In genomic region chr14:96194657-96195431, GRCh38 we compare ENCODE assay signal across 1 cellular context.
TF ChIP-seq lines count a peak whose summit lies in the region.

No MANE protein-coding gene starts in this region.

TF ChIP-seq in HepG2, 621 proteins besides CTCF, POLR2A, EP300 and RAD21:
- TF ChIP-seq ZNF225 (CRISPR knock-in tag; IDR thresholded peaks at IDR 0.05) (no peak), ZMYM2 (CRISPR knock-in tag; IDR thresholded peaks at IDR 0.05) (no peak), RFX1 (IDR thresholded peaks at IDR 0.05) (no peak), JARID2 (CRISPR knock-in tag; IDR thresholded peaks at IDR 0.05; ENCODE audit: insufficient replicate concordance) (no peak), NFE2L2 (IDR thresholded peaks at IDR 0.05; ENCODE audit: low read length) (no peak), DNMT1 (CRISPR knock-in tag; IDR thresholded peaks at IDR 0.05) (no peak), ATF7 (IDR thresholded peaks at IDR 0.05) (peak; percentile 94), ATF7 (CRISPR knock-in tag; IDR thresholded peaks at IDR 0.05) (peak; percentile 73; the same call in 1 of the 2 replicates), HOXA3 (CRISPR knock-in tag; IDR thresholded peaks at IDR 0.05) (no peak), MXI1 (IDR thresholded peaks at IDR 0.05; ENCODE audit: borderline replicate concordance, low read depth, low read length) (no peak), ZNF121 (CRISPR knock-in tag; IDR thresholded peaks at IDR 0.05) (0 out of 2 replicates have a peak, but pooled peaks have one; percentile 8), MAZ (IDR thresholded peaks at IDR 0.05; ENCODE audit: borderline replicate concordance, low read depth, low read length) (no peak), MAZ (CRISPR knock-in tag; IDR thresholded peaks at IDR 0.05; ENCODE audit: low read depth) (no peak), KLF13 (CRISPR knock-in tag; IDR thresholded peaks at IDR 0.05) (no peak), ZFP62 (CRISPR knock-in tag; IDR thresholded peaks at IDR 0.05) (no peak), ZNF709 (CRISPR knock-in tag; IDR thresholded peaks at IDR 0.05) (no peak), ELK4 (CRISPR knock-in tag; IDR thresholded peaks at IDR 0.05; ENCODE audit: borderline replicate concordance) (no peak), FOXA1 (IDR thresholded peaks at IDR 0.05) (no peak), FOXA1 (CRISPR knock-in tag; IDR thresholded peaks at IDR 0.05) (peak; percentile 21; the same call in 1 of the 2 replicates), CREB1 (IDR thresholded peaks at IDR 0.05) (peak; percentile 93), CREB1 (CRISPR knock-in tag; IDR thresholded peaks at IDR 0.05) (no peak), SP5 (CRISPR knock-in tag; IDR thresholded peaks at IDR 0.05; ENCODE audit: borderline replicate concordance, low read depth) (no peak), HNF1A (IDR thresholded peaks at IDR 0.05; ENCODE audit: low read depth) (no peak), HNF1A (CRISPR knock-in tag; IDR thresholded peaks at IDR 0.05; ENCODE audit: borderline replicate concordance) (no peak), CEBPG (CRISPR knock-in tag; IDR thresholded peaks at IDR 0.05) (no peak), XRCC5 (optimal IDR thresholded peaks at IDR 0.05; ENCODE audit: low read length) (no peak), EHMT2 (IDR thresholded peaks at IDR 0.05; ENCODE audit: borderline replicate concordance, low read depth, low read length) (0 out of 2 replicates have a peak, but pooled peaks have one; percentile 16), SP140L (CRISPR knock-in tag; IDR thresholded peaks at IDR 0.05; ENCODE audit: borderline replicate concordance) (no peak), CEBPB (IDR thresholded peaks at IDR 0.05; ENCODE audit: borderline replicate concordance, low read depth, low read length) (peak; percentile 65), ZNF749 (CRISPR knock-in tag; IDR thresholded peaks at IDR 0.05; ENCODE audit: borderline replicate concordance) (no peak), PBX3 (CRISPR knock-in tag; IDR thresholded peaks at IDR 0.05; ENCODE audit: borderline replicate concordance) (no peak)
- TF ChIP-seq, protein P1, sequence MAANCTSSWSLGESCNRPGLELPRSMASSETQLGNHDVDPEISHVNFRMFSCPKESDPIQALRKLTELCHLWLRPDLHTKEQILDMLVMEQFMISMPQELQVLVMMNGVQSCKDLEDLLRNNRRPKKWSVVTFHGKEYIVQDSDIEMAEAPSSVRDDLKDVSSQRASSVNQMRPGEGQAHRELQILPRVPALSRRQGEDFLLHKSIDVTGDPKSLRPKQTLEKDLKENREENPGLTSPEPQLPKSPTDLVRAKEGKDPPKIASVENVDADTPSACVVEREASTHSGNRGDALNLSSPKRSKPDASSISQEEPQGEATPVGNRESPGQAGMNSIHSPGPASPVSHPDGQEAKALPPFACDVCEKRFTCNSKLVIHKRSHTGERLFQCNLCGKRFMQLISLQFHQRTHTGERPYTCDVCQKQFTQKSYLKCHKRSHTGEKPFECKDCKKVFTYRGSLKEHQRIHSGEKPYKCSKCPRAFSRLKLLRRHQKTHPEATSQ (CRISPR knock-in tag; IDR thresholded peaks at IDR 0.05; ENCODE audit: borderline replicate concordance): no peak
- TF ChIP-seq, protein P2, sequence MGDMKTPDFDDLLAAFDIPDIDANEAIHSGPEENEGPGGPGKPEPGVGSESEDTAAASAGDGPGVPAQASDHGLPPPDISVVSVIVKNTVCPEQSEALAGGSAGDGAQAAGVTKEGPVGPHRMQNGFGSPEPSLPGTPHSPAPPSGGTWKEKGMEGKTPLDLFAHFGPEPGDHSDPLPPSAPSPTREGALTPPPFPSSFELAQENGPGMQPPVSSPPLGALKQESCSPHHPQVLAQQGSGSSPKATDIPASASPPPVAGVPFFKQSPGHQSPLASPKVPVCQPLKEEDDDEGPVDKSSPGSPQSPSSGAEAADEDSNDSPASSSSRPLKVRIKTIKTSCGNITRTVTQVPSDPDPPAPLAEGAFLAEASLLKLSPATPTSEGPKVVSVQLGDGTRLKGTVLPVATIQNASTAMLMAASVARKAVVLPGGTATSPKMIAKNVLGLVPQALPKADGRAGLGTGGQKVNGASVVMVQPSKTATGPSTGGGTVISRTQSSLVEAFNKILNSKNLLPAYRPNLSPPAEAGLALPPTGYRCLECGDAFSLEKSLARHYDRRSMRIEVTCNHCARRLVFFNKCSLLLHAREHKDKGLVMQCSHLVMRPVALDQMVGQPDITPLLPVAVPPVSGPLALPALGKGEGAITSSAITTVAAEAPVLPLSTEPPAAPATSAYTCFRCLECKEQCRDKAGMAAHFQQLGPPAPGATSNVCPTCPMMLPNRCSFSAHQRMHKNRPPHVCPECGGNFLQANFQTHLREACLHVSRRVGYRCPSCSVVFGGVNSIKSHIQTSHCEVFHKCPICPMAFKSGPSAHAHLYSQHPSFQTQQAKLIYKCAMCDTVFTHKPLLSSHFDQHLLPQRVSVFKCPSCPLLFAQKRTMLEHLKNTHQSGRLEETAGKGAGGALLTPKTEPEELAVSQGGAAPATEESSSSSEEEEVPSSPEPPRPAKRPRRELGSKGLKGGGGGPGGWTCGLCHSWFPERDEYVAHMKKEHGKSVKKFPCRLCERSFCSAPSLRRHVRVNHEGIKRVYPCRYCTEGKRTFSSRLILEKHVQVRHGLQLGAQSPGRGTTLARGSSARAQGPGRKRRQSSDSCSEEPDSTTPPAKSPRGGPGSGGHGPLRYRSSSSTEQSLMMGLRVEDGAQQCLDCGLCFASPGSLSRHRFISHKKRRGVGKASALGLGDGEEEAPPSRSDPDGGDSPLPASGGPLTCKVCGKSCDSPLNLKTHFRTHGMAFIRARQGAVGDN (CRISPR knock-in tag; IDR thresholded peaks at IDR 0.05): peak; percentile 17; the same call in 1 of the 2 replicates
